Comparison of ENCODE assay signal across 15 cellular contexts in the genomic region with DNA sequence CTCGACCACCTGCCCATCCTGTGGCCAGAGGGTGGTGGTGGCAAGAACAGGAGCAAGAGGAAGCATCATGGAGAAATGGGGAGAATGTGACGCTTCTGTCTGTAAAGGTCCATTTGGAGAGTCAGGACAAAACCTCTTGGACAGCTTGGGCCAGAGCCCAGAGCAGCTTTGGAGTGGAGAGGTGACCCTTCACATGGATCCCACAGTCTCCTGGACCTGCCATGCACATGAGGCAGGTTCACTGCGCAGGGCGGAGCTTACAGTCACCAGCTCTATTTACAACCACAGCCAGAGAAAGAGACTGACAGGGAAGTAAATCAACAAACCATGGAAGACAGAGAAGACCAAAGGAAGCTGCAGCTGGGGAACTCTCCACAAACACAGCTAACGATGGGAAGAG. TPM values are rescaled to one million over a fixed set of nuclear protein-coding genes. Genes with fewer than 3 reads are reported as not detected.
"Had no signal": no experiment of that assay in that cellular context is flagged by ENCODE, and none has a peak within 500 bp of the region (broad histone marks: within the 10 kb centered on the region; RNA-seq: fewer than 3 reads in every experiment).

No MANE protein-coding gene starts in this region.

- ATAC-seq: activated CD8-positive, alpha-beta T cell treated with anti-CD3 and anti-CD28 coated beads for 36 hours; body of pancreas; stimulated activated memory B cell treated with anti-CD40 and anti-IgM and Interleukin-4, amounts not matched to agents 10 μg/mL and 1 μg/mL and 100 μg/mL, for 72 hours had no signal

- H3K27me3 ChIP-seq: body of pancreas had no signal

- H3K4me1 ChIP-seq: gastroesophageal sphincter, parathyroid adenoma had no signal

- H3K36me3 ChIP-seq: gastroesophageal sphincter, left ventricle myocardium inferior had no signal

- DNase-seq: activated B cell treated with CpG ODN at 0.5 μM for 24 hours; activated CD4-positive, alpha-beta T cell treated with anti-CD3 and anti-CD28 coated beads for 48 hours; activated CD8-positive, alpha-beta T cell treated with anti-CD3 and anti-CD28 coated beads for 36 hours; activated gamma-delta T cell; activated T-cell treated with anti-CD3 and anti-CD28 coated beads, Interleukin-2, amount 50 U/mL, for 48 hours; amniotic stem cell; body of pancreas; islet precursor cell; left ventricle myocardium inferior; naive B cell had no signal

- H3K4me3 ChIP-seq: body of pancreas, gastroesophageal sphincter, left ventricle myocardium inferior had no signal

- H3K9me3 ChIP-seq: body of pancreas, gastroesophageal sphincter, left ventricle myocardium inferior had no signal

- H3K9ac ChIP-seq: parathyroid adenoma had no signal

- H2AFZ ChIP-seq: parathyroid adenoma had no signal

- H3K27ac ChIP-seq: body of pancreas, gastroesophageal sphincter, left ventricle myocardium inferior, parathyroid adenoma had no signal

RNA-seq across cellular contexts. Expression of gene RGS8, which starts 0.8 kb away (rescaled TPM):
- total RNA-seq: activated B cell treated with CpG ODN at 0.5 μM for 24 hours; activated CD8-positive, alpha-beta T cell treated with anti-CD3 and anti-CD28 coated beads for 36 hours; body of pancreas; gastroesophageal sphincter; mononuclear cell had no signal
- polyA plus RNA-seq: esophagus had no signal
